In genomic region chr18:49226935-49227334, GRCh38 we compare ENCODE assay signal across 12 cellular contexts.
"Had no signal": no experiment of that assay in that cellular context is flagged by ENCODE, and none has a peak within 500 bp of the region (broad histone marks: within the 10 kb centered on the region; RNA-seq: fewer than 3 reads in every experiment).

No MANE protein-coding gene starts in this region.

- H3K4me1 Mint-ChIP-seq: activated B cell treated with CpG ODN at 0.5 μM for 24 hours, nephron progenitor cell had no signal

- H3K27ac Mint-ChIP-seq: activated B cell treated with CpG ODN at 0.5 μM for 24 hours; activated naive CD8-positive, alpha-beta T cell treated with anti-CD3 and anti-CD28 coated beads, Interleukin-2, amount 10 ng/mL, durations not matched to agents 7 days and 5 days; nephron progenitor cell; type B pancreatic cell had no signal

- H3K4me3 Mint-ChIP-seq: activated B cell treated with CpG ODN at 0.5 μM for 24 hours; activated naive CD8-positive, alpha-beta T cell treated with anti-CD3 and anti-CD28 coated beads, Interleukin-2, amount 10 ng/mL, durations not matched to agents 7 days and 5 days; brain; nephron progenitor cell; type B pancreatic cell had no signal

- DNase-seq: activated B cell treated with CpG ODN at 0.5 μM for 24 hours; activated T-cell treated with anti-CD3 and anti-CD28 coated beads, Interleukin-2, amount 50 U/mL, for 1 hour; cortex of kidney; glutamatergic neuron; left ventricle myocardium superior; mesenchymal stem cell; nephron progenitor cell; occipital lobe had no signal

- H3K27me3 ChIP-seq: foreskin keratinocyte had no signal

- H3K27me3 Mint-ChIP-seq: activated B cell treated with CpG ODN at 0.5 μM for 24 hours; activated naive CD8-positive, alpha-beta T cell treated with anti-CD3 and anti-CD28 coated beads, Interleukin-2, amount 10 ng/mL, durations not matched to agents 7 days and 5 days; brain; type B pancreatic cell had no signal

- H3K9me3 Mint-ChIP-seq: activated B cell treated with CpG ODN at 0.5 μM for 24 hours, brain, nephron progenitor cell, type B pancreatic cell had no signal

- ATAC-seq: left ventricle myocardium superior had no signal

- H3K27ac ChIP-seq: foreskin keratinocyte had no signal
